In genomic region chr17:57424777-57425188, GRCh38 we compare ENCODE assay signal across 14 cellular contexts.
A peak's percentile ranks its signal among the peaks of the same experiment; 100 is the strongest.
DNase-seq lines count a peak whose midpoint lies in the region; ATAC-seq and TF ChIP-seq lines count a peak whose summit lies in the region.
"Had no signal": no experiment of that assay in that cellular context is flagged by ENCODE, and none has a peak within 500 bp of the region (broad histone marks: within the 10 kb centered on the region; RNA-seq: fewer than 3 reads in every experiment).

No MANE protein-coding gene starts in this region.

- DNase-seq in ELF-1 (ENCODE audit: low read depth, low spot score): peak; percentile 86
- DNase-seq in mesenchymal stem cell: peak; percentile 56
- DNase-seq in suprapubic skin (ENCODE audit: low spot score in 2 of 2): no peak
- no peak for DNase-seq in activated naive CD4-positive, alpha-beta T cell treated with anti-CD3 and anti-CD28 coated beads, Interleukin-2, amount 50 U/mL, for 72 hours (ENCODE audit: low spot score in 2 of 2)
- DNase-seq in HuH-7 (ENCODE audit: low spot score): no peak
- no peak for DNase-seq in activated CD8-positive, alpha-beta memory T cell treated with anti-CD3 and anti-CD28 coated beads, Interleukin-2, amount 10 ng/mL, durations not matched to agents 7 days and 5 days
- DNase-seq: activated CD4-positive, alpha-beta T cell treated with anti-CD3 and anti-CD28 coated beads for 36 hours; immature natural killer cell; PC-9 had no signal

- H3K36me3 Mint-ChIP-seq in activated naive CD4-positive, alpha-beta T cell treated with anti-CD3 and anti-CD28 coated beads, Interleukin-2, amount 50 U/mL, for 72 hours: peaks cover 4 to 30% of the 10 kb centered on the region in 2 donors
- peaks cover 4% of the 10 kb centered on the region for H3K36me3 Mint-ChIP-seq in activated CD8-positive, alpha-beta memory T cell treated with anti-CD3 and anti-CD28 coated beads, Interleukin-2, amount 10 ng/mL, durations not matched to agents 7 days and 5 days

- H3K27me3 ChIP-seq in mesenchymal stem cell (ENCODE audit: control insufficient read depth in 1 of 2, insufficient read depth in 1 of 2, low read length in 2 of 2) (no peaks in the 10 kb centered on the region), suprapubic skin (no peaks in the 10 kb centered on the region)
- H3K27me3 ChIP-seq: pancreas had no signal

- no peak overlapping the region for H2BK12ac ChIP-seq in mesenchymal stem cell (ENCODE audit: low read length in 2 of 2)

- TF ChIP-seq CTCF in VCaP (conservative IDR thresholded peaks at IDR 0.05) (no peak), suprapubic skin (IDR thresholded peaks at IDR 0.05) (no peak)

- H3K4me1 ChIP-seq in mesenchymal stem cell (ENCODE audit: control insufficient read depth, insufficient read depth, low read depth, low read length) (peaks cover 10% of the 10 kb centered on the region), suprapubic skin (no peaks in the 10 kb centered on the region)
- H3K4me1 ChIP-seq: pancreas had no signal

- TF ChIP-seq POLR2A in suprapubic skin (IDR thresholded peaks at IDR 0.05): no peak

- H3K27ac ChIP-seq in KOPT-K1 (ENCODE audit: low read depth, low read length, poor library complexity, severe bottlenecking) (peak overlapping the region; percentile 97), VCaP (peak overlapping the region; percentile 52), mesenchymal stem cell (ENCODE audit: low read length, poor library complexity, severe bottlenecking) (peak overlapping the region; percentile 12), suprapubic skin (no peak overlapping the region)
- H3K27ac ChIP-seq: pancreas, PC-9 had no signal

- no peaks in the 10 kb centered on the region for H3K9me3 Mint-ChIP-seq in activated naive CD4-positive, alpha-beta T cell treated with anti-CD3 and anti-CD28 coated beads, Interleukin-2, amount 50 U/mL, for 72 hours
- no peaks in the 10 kb centered on the region for H3K9me3 Mint-ChIP-seq in activated CD8-positive, alpha-beta memory T cell treated with anti-CD3 and anti-CD28 coated beads, Interleukin-2, amount 10 ng/mL, durations not matched to agents 7 days and 5 days (ENCODE audit: low read depth)
- H3K9me3 Mint-ChIP-seq: IgD-negative memory B cell, immature natural killer cell had no signal

- no peak overlapping the region for H2BK5ac ChIP-seq in mesenchymal stem cell (ENCODE audit: low read depth, low read length, poor library complexity, severe bottlenecking)

- H3K9ac ChIP-seq in mesenchymal stem cell (ENCODE audit: low read length): no peak overlapping the region

- no peak overlapping the region for H2BK15ac ChIP-seq in mesenchymal stem cell (ENCODE audit: low read depth, poor library complexity, severe bottlenecking)

- peak overlapping the region in 1 of 2 experiments; percentile 16 for H3K18ac ChIP-seq in mesenchymal stem cell (ENCODE audit: low read depth in 1 of 2, low read length in 2 of 2)

- WGBS in mesenchymal stem cell: 7% methylated on average over 5 of the region's 5 CpGs
- 71% methylated on average over 5 of the region's 5 CpGs for WGBS in suprapubic skin

- peaks cover 28% of the 10 kb centered on the region for H3K79me1 ChIP-seq in mesenchymal stem cell (replicated peaks; ENCODE audit: low read length, poor library complexity, severe bottlenecking)

- no peak overlapping the region for H2BK120ac ChIP-seq in mesenchymal stem cell (ENCODE audit: low read depth, low read length)

- no peak overlapping the region for H4K8ac ChIP-seq in mesenchymal stem cell (ENCODE audit: low read length)

- H3K4ac ChIP-seq in mesenchymal stem cell (ENCODE audit: low read depth in 1 of 2, low read length in 2 of 2): no peak overlapping the region

- no peak overlapping the region for H3K23ac ChIP-seq in mesenchymal stem cell (ENCODE audit: low read length in 2 of 2)

- H2AFZ ChIP-seq in mesenchymal stem cell (ENCODE audit: low read depth, low read length): no peak overlapping the region
- H2AFZ ChIP-seq: PC-9 had no signal

- CTCF ChIA-PET in activated CD8-positive, alpha-beta memory T cell treated with anti-CD3 and anti-CD28 coated beads, Interleukin-2, amount 10 ng/mL, durations not matched to agents 7 days and 5 days (lab: Charles Lee): interaction anchor here (2.0 kb wide), 1 partner anchor 181 kb away, joined by 7 read pairs; no protein-coding TSS in a partner anchor

- H3K4me2 ChIP-seq in mesenchymal stem cell (ENCODE audit: low read length, poor library complexity, severe bottlenecking): no peak overlapping the region
- H3K4me2 ChIP-seq: PC-9 had no signal

- H3K4me3 ChIP-seq in mesenchymal stem cell (ENCODE audit: insufficient read depth in 1 of 2, low read depth in 1 of 2, low read length in 2 of 2) (no peak overlapping the region), suprapubic skin (no peak overlapping the region)
- H3K4me3 ChIP-seq: pancreas, PC-9 had no signal

- H3K27me3 Mint-ChIP-seq in activated CD8-positive, alpha-beta memory T cell treated with anti-CD3 and anti-CD28 coated beads, Interleukin-2, amount 10 ng/mL, durations not matched to agents 7 days and 5 days: no peaks in the 10 kb centered on the region
- H3K27me3 Mint-ChIP-seq: activated CD4-positive, alpha-beta T cell treated with anti-CD3 and anti-CD28 coated beads for 36 hours; activated naive CD8-positive, alpha-beta T cell; IgD-negative memory B cell had no signal

- H3K36me3 ChIP-seq in KOPT-K1 (ENCODE audit: insufficient read depth, low read length) (peaks cover 33% of the 10 kb centered on the region), mesenchymal stem cell (ENCODE audit: control insufficient read depth in 1 of 2, insufficient read depth in 2 of 2, low read depth in 1 of 2, low read length in 2 of 2) (no peaks in the 10 kb centered on the region), suprapubic skin (no peaks in the 10 kb centered on the region)
- H3K36me3 ChIP-seq: pancreas had no signal

- no peak overlapping the region for H4K91ac ChIP-seq in mesenchymal stem cell (ENCODE audit: low read length)

- ATAC-seq in activated naive CD4-positive, alpha-beta T cell treated with anti-CD3 and anti-CD28 coated beads, Interleukin-2, amount 50 U/mL, for 72 hours: no peak
- ATAC-seq in activated CD8-positive, alpha-beta memory T cell treated with anti-CD3 and anti-CD28 coated beads, Interleukin-2, amount 10 ng/mL, durations not matched to agents 7 days and 5 days: no peak
- ATAC-seq: activated CD4-positive, alpha-beta T cell treated with anti-CD3 and anti-CD28 coated beads for 36 hours; pancreas had no signal

- H3K9me3 ChIP-seq in KOPT-K1 (ENCODE audit: insufficient read depth, low read length, poor library complexity, severe bottlenecking) (no peaks in the 10 kb centered on the region), mesenchymal stem cell (ENCODE audit: control insufficient read depth, low read length) (no peaks in the 10 kb centered on the region), suprapubic skin (no peaks in the 10 kb centered on the region)
- H3K9me3 ChIP-seq: pancreas had no signal

- no peak overlapping the region for H3K4me3 Mint-ChIP-seq in activated CD8-positive, alpha-beta memory T cell treated with anti-CD3 and anti-CD28 coated beads, Interleukin-2, amount 10 ng/mL, durations not matched to agents 7 days and 5 days
- H3K4me3 Mint-ChIP-seq: activated CD4-positive, alpha-beta T cell treated with anti-CD3 and anti-CD28 coated beads for 36 hours; activated naive CD8-positive, alpha-beta T cell had no signal

- H3K27ac Mint-ChIP-seq in activated naive CD4-positive, alpha-beta T cell treated with anti-CD3 and anti-CD28 coated beads, Interleukin-2, amount 50 U/mL, for 72 hours: peak overlapping the region in 1 of 2 donors; percentile 69
- H3K27ac Mint-ChIP-seq in activated CD8-positive, alpha-beta memory T cell treated with anti-CD3 and anti-CD28 coated beads, Interleukin-2, amount 10 ng/mL, durations not matched to agents 7 days and 5 days: no peak overlapping the region
- H3K27ac Mint-ChIP-seq: activated naive CD8-positive, alpha-beta T cell; IgD-negative memory B cell; immature natural killer cell had no signal

- no peak overlapping the region for H2AK5ac ChIP-seq in mesenchymal stem cell (ENCODE audit: low read length, severe bottlenecking)

- H3K14ac ChIP-seq in mesenchymal stem cell (ENCODE audit: low read length in 2 of 2): no peak overlapping the region

- peaks cover 28% of the 10 kb centered on the region for H3K4me1 Mint-ChIP-seq in activated CD8-positive, alpha-beta memory T cell treated with anti-CD3 and anti-CD28 coated beads, Interleukin-2, amount 10 ng/mL, durations not matched to agents 7 days and 5 days

- TF ChIP-seq EP300 in suprapubic skin (IDR thresholded peaks at IDR 0.05): no peak

Comparison
In these comparisons a context has a peak if more than half of its experiments do, and no peak if none do; other contexts are left out.
1. DNase-seq: peak in ELF-1 (single experiment) and mesenchymal stem cell (single experiment); none in suprapubic skin (0 of 2), activated naive CD4-positive, alpha-beta T cell treated with anti-CD3 and anti-CD28 coated beads, Interleukin-2, amount 50 U/mL, for 72 hours (0 of 2), HuH-7 (single experiment) and activated CD8-positive, alpha-beta memory T cell treated with anti-CD3 and anti-CD28 coated beads, Interleukin-2, amount 10 ng/mL, durations not matched to agents 7 days and 5 days (single experiment).